In genomic region chr2:196365923-196366322, GRCh38 we compare ENCODE assay signal across 22 cellular contexts.
"Had no signal": no experiment of that assay in that cellular context is flagged by ENCODE, and none has a peak within 500 bp of the region (broad histone marks: within the 10 kb centered on the region; RNA-seq: fewer than 3 reads in every experiment).

No MANE protein-coding gene starts in this region.

- H3K4me3 ChIP-seq: breast epithelium, colonic mucosa, dorsolateral prefrontal cortex, heart left ventricle, mucosa of descending colon, right lobe of liver, tibial artery had no signal

- ATAC-seq: effector memory CD8-positive, alpha-beta T cell; heart left ventricle; left cardiac atrium; mucosa of descending colon; right lobe of liver had no signal

- H3K4me1 Mint-ChIP-seq: activated B cell treated with CpG ODN at 0.5 μM for 24 hours had no signal

- H3K36me3 ChIP-seq: breast epithelium, colonic mucosa, heart left ventricle, right lobe of liver, tibial artery had no signal

- DNase-seq: activated B cell treated with CpG ODN at 0.5 μM for 24 hours; activated CD4-positive, alpha-beta memory T cell treated with anti-CD3 and anti-CD28 coated beads, Interleukin-2, amount 10 ng/mL, durations not matched to agents 7 days and 5 days; activated CD4-positive, alpha-beta T cell treated with anti-CD3 and anti-CD28 coated beads for 48 hours; activated T-cell treated with anti-CD3 and anti-CD28 coated beads, Interleukin-2, amount 50 U/mL, for 1 hour; amniotic stem cell; colonic mucosa; dorsolateral prefrontal cortex; effector memory CD8-positive, alpha-beta T cell; heart left ventricle; islet precursor cell; left cardiac atrium; mesendoderm; mucosa of descending colon; occipital lobe; posterior cingulate gyrus; right lobe of liver; stimulated activated CD4-positive, alpha-beta T cell treated with anti-CD3 and anti-CD28 coated beads, Interleukin-4, amount 100 ng/mL, for 1 hour; stimulated activated naive CD4-positive, alpha-beta T cell treated with Interleukin-2 at 50 U/mL for 16 hours; tibial artery had no signal

- H3K4me3 Mint-ChIP-seq: activated B cell treated with CpG ODN at 0.5 μM for 24 hours; activated CD4-positive, alpha-beta memory T cell treated with anti-CD3 and anti-CD28 coated beads, Interleukin-2, amount 10 ng/mL, durations not matched to agents 7 days and 5 days; effector memory CD8-positive, alpha-beta T cell; neural crest cell had no signal

- H3K27me3 Mint-ChIP-seq: activated CD4-positive, alpha-beta memory T cell treated with anti-CD3 and anti-CD28 coated beads, Interleukin-2, amount 10 ng/mL, durations not matched to agents 7 days and 5 days; effector memory CD8-positive, alpha-beta T cell had no signal

- H3K27ac ChIP-seq: colonic mucosa, dorsolateral prefrontal cortex, right lobe of liver, tibial artery had no signal

- H3K9me3 ChIP-seq: breast epithelium, colonic mucosa, mucosa of descending colon, right lobe of liver had no signal

- H3K27me3 ChIP-seq: breast epithelium, colonic mucosa, dorsolateral prefrontal cortex, heart left ventricle, right lobe of liver, tibial artery had no signal

- H3K4me1 ChIP-seq: breast epithelium, colonic mucosa, right lobe of liver, tibial artery had no signal

- H3K27ac Mint-ChIP-seq: activated B cell treated with CpG ODN at 0.5 μM for 24 hours; activated CD4-positive, alpha-beta memory T cell treated with anti-CD3 and anti-CD28 coated beads, Interleukin-2, amount 10 ng/mL, durations not matched to agents 7 days and 5 days; activated naive CD4-positive, alpha-beta T cell treated with anti-CD3 and anti-CD28 coated beads, Interleukin-2, amount 50 U/mL, for 72 hours; effector memory CD8-positive, alpha-beta T cell had no signal
